ENCODE assay signal across 22 cellular contexts in genomic region chr1:230005040-230005439, GRCh38.
A peak's percentile ranks its signal among the peaks of the same experiment; 100 is the strongest.
DNase-seq lines count a peak whose midpoint lies in the region; ATAC-seq and TF ChIP-seq lines count a peak whose summit lies in the region.
"Had no signal": no experiment of that assay in that cellular context is flagged by ENCODE, and none has a peak within 500 bp of the region (broad histone marks: within the 10 kb centered on the region; RNA-seq: fewer than 3 reads in every experiment).

No MANE protein-coding gene starts in this region.

- DNase-seq in GM13977 (ENCODE audit: low spot score) (peak; percentile 29), OCI-M2 (lab: John Stamatoyannopoulos, UW; ENCODE audit: unreplicated experiment) (no peak), foreskin fibroblast (no peak), NCI-H146 treated with DMSO at 0.1 percent for 48 hours (lab: John Stamatoyannopoulos, UW; ENCODE audit: unreplicated experiment) (no peak), suprapubic skin (ENCODE audit: low spot score in 2 of 2) (no peak)
- DNase-seq: ACHN, C1 segment of cervical spinal cord, DMS 273 treated with DMSO at 0.1 percent for 48 hours, Karpas-422, MG63, NCI-H1092, NCI-H1436 treated with DMSO at 0.1 percent for 48 hours, NCI-H2081, NCI-H2171 treated with DMSO at 0.1 percent for 48 hours, NCI-H526 treated with DMSO at 0.1 percent for 48 hours, SW 1271, T-helper 2 cell had no signal

- intact Hi-C loops in dendritic cell treated with granulocyte-macrophage colony-stimulating factor and Interleukin-4, amounts not matched to agents 40 ng/mL and 50 ng/mL, for 4 days (cut with micrococcal nuclease) = no loop called here

- in situ Hi-C loops in GM13977 (cut with MboI; ENCODE audit: low pct_unique_long_range_greater_than_20kb, low sequenced_read_pairs, unreplicated experiment) = no loop called here

- H3K27me3 ChIP-seq in suprapubic skin = no peaks in the 10 kb centered on the region
- H3K27me3 ChIP-seq: MG63 had no signal

- no peaks in the 10 kb centered on the region for H3K36me3 ChIP-seq in suprapubic skin
- H3K36me3 ChIP-seq: HAP-1, MG63 had no signal

- peak overlapping the region; percentile 55 for H3K27ac Mint-ChIP-seq in dendritic cell treated with granulocyte-macrophage colony-stimulating factor and Interleukin-4, amounts not matched to agents 40 ng/mL and 50 ng/mL, for 4 days
- H3K27ac Mint-ChIP-seq: IgD-negative memory B cell had no signal

- no peaks in the 10 kb centered on the region for H3K9me3 ChIP-seq in suprapubic skin
- H3K9me3 ChIP-seq: HAP-1, MG63 had no signal

- no peak for TF ChIP-seq EP300 in suprapubic skin (IDR thresholded peaks at IDR 0.05)

- peak; percentile 43 for ATAC-seq in HG03432 (IDR thresholded peaks at IDR 0.05; ENCODE audit: unreplicated experiment)
- ATAC-seq: Right ventricle myocardium inferior had no signal

- H3K4me3 Mint-ChIP-seq in dendritic cell treated with granulocyte-macrophage colony-stimulating factor and Interleukin-4, amounts not matched to agents 40 ng/mL and 50 ng/mL, for 4 days = no peak overlapping the region
- H3K4me3 Mint-ChIP-seq: IgD-negative memory B cell had no signal

- H3K4me3 ChIP-seq in foreskin fibroblast (ENCODE audit: low read depth in 1 of 2, low read length in 2 of 2) (no peak overlapping the region), suprapubic skin (no peak overlapping the region)
- H3K4me3 ChIP-seq: HAP-1, MG63 had no signal

- TF ChIP-seq POLR2A in suprapubic skin (IDR thresholded peaks at IDR 0.05) = no peak

- TF ChIP-seq CTCF in GM13977 (IDR thresholded peaks at IDR 0.05; ENCODE audit: extremely low read depth, insufficient read depth, missing control alignments) = no peak
- no peak for TF ChIP-seq CTCF in foreskin fibroblast (IDR thresholded peaks at IDR 0.05; ENCODE audit: low read depth, low read length)
- no peak for TF ChIP-seq CTCF in suprapubic skin (IDR thresholded peaks at IDR 0.05)

- 58% methylated on average over 3 of the region's 8 CpGs for WGBS in suprapubic skin

- H3K9me3 Mint-ChIP-seq in dendritic cell treated with granulocyte-macrophage colony-stimulating factor and Interleukin-4, amounts not matched to agents 40 ng/mL and 50 ng/mL, for 4 days = no peaks in the 10 kb centered on the region

- no peaks in the 10 kb centered on the region for H3K36me3 Mint-ChIP-seq in dendritic cell treated with granulocyte-macrophage colony-stimulating factor and Interleukin-4, amounts not matched to agents 40 ng/mL and 50 ng/mL, for 4 days (ENCODE audit: low read depth)

- H3K27ac ChIP-seq in suprapubic skin = no peak overlapping the region

- peaks cover 16% of the 10 kb centered on the region for H3K4me1 ChIP-seq in suprapubic skin
- H3K4me1 ChIP-seq: HAP-1 had no signal

- H3K4me1 Mint-ChIP-seq in dendritic cell treated with granulocyte-macrophage colony-stimulating factor and Interleukin-4, amounts not matched to agents 40 ng/mL and 50 ng/mL, for 4 days (ENCODE audit: low read depth) = peaks cover 60% of the 10 kb centered on the region

- H3K27me3 Mint-ChIP-seq in dendritic cell treated with granulocyte-macrophage colony-stimulating factor and Interleukin-4, amounts not matched to agents 40 ng/mL and 50 ng/mL, for 4 days = no peaks in the 10 kb centered on the region
